Comparison of ENCODE assay signal across 23 cellular contexts in the genomic region with DNA sequence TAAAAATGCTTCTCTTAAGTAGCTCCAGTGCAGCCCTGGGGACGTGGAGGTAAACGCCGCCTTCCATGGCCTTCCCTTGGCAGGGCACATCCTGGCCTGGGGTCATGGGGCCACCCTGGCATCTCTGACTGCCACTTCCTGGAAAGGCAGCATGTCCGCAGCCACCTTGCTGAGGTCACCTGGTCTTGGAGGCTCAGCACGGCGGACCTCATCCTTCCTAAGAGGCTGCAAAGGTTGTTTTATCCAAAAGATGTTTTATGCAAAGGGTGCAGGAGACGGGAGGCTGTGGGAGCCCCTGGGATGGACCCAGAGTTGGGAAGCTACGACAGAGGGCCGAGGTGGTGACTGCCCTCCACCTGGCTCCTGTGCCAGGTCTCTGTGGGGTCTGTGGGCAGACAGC.
A peak's percentile ranks its signal among the peaks of the same experiment; 100 is the strongest.
DNase-seq lines count a peak whose midpoint lies in the region; ATAC-seq and TF ChIP-seq lines count a peak whose summit lies in the region.
"Had no signal": no experiment of that assay in that cellular context is flagged by ENCODE, and none has a peak within 500 bp of the region (broad histone marks: within the 10 kb centered on the region; RNA-seq: fewer than 3 reads in every experiment).

No MANE protein-coding gene starts in this region.

- H2AK5ac ChIP-seq in neuronal stem cell (ENCODE audit: low read depth, low read length): no peak overlapping the region

- no peak overlapping the region for H3K4me2 ChIP-seq in neuronal stem cell (ENCODE audit: insufficient read depth, low read length, poor library complexity, severe bottlenecking)

- H4K91ac ChIP-seq in neuronal stem cell (ENCODE audit: low read depth, low read length, poor library complexity): no peak overlapping the region

- H4K8ac ChIP-seq in neuronal stem cell (ENCODE audit: low read depth, low read length): no peak overlapping the region

- no peak overlapping the region for H2AFZ ChIP-seq in neuronal stem cell (ENCODE audit: low read length)
- H2AFZ ChIP-seq: GM23248 had no signal

- H3K18ac ChIP-seq in neuronal stem cell (ENCODE audit: low read length): no peak overlapping the region

- no peak for TF ChIP-seq CTCF in testis (IDR thresholded peaks at IDR 0.05)

- peak overlapping the region; percentile 91 for H2BK5ac ChIP-seq in neuronal stem cell (ENCODE audit: low read length)

- no peak overlapping the region for H3K27ac ChIP-seq in neuronal stem cell (replicated peaks; ENCODE audit: low read length)
- H3K27ac ChIP-seq in testis: no peak overlapping the region
- H3K27ac ChIP-seq: GM23248 had no signal

- H3K9ac ChIP-seq in neuronal stem cell (ENCODE audit: low read depth, low read length, poor library complexity): no peak overlapping the region
- H3K9ac ChIP-seq: GM23248 had no signal

- DNase-seq in G401 (ENCODE audit: low spot score): peak; percentile 41
- DNase-seq in cerebellar cortex (ENCODE audit: low spot score): peak; percentile 8
- no peak for DNase-seq in neuronal stem cell (ENCODE audit: low spot score)
- DNase-seq in testis: peak; percentile 4
- no peak for DNase-seq in Ammon's horn (ENCODE audit: low spot score)
- no peak for DNase-seq in superior temporal gyrus (ENCODE audit: extremely low spot score)
- DNase-seq: ACHN; AML-193; Caco-2; CD4-positive, CD25-positive, alpha-beta regulatory T cell; DMS153; GF-D8; GM23248; HCEC 1CT; IMR-90; NCI-H1417 treated with DMSO at 0.1 percent for 48 hours; NCI-H187 treated with DMSO at 0.1 percent for 48 hours; NCI-H226; NCI-H524; NCI-H82; OCI-M1; SHP77 had no signal

- in situ Hi-C loops in G401 (cut with HindIII; ENCODE audit: low sequenced_read_pairs): no loop called here

- no peaks in the 10 kb centered on the region for H3K79me1 ChIP-seq in neuronal stem cell (ENCODE audit: low read depth, low read length)

- H3K9me3 ChIP-seq in neuronal stem cell (replicated peaks in 1 of 2; ENCODE audit: control insufficient read depth in 2 of 2, insufficient read depth in 1 of 2, low read depth in 1 of 2, low read length in 2 of 2): no peaks in the 10 kb centered on the region
- no peaks in the 10 kb centered on the region for H3K9me3 ChIP-seq in testis
- H3K9me3 ChIP-seq: Caco-2 had no signal

- no peak overlapping the region for H3K4me3 ChIP-seq in neuronal stem cell (ENCODE audit: low read length in 2 of 2)
- no peak overlapping the region for H3K4me3 ChIP-seq in testis
- H3K4me3 ChIP-seq: GM23248 had no signal

- ATAC-seq in HG03039 (IDR thresholded peaks at IDR 0.05; ENCODE audit: unreplicated experiment): no peak

- intact Hi-C loops in testis (cut with DNase I; ENCODE audit: low total_unique reads): no loop called here

- peak overlapping the region; percentile 1 for H2BK12ac ChIP-seq in neuronal stem cell (ENCODE audit: low read length)

- TF ChIP-seq POLR2A in testis (IDR thresholded peaks at IDR 0.05): no peak

- H3K23ac ChIP-seq in neuronal stem cell (ENCODE audit: low read depth, low read length, poor library complexity): no peak overlapping the region

- H2BK15ac ChIP-seq in neuronal stem cell (ENCODE audit: low read length): no peak overlapping the region

- H3K36me3 ChIP-seq in neuronal stem cell (replicated peaks in 1 of 2; ENCODE audit: control insufficient read depth in 2 of 2, insufficient read depth in 2 of 2, low read length in 2 of 2) (peaks cover 0 to 3% of the 10 kb centered on the region in 2 donors), testis (ENCODE audit: low read depth, missing control alignments) (no peaks in the 10 kb centered on the region)

- H3K14ac ChIP-seq in neuronal stem cell (ENCODE audit: low read length): no peak overlapping the region

- H2BK120ac ChIP-seq in neuronal stem cell (ENCODE audit: low read depth, low read length): no peak overlapping the region

- H3K27me3 ChIP-seq in neuronal stem cell (ENCODE audit: control insufficient read depth in 3 of 3, insufficient read depth in 3 of 3, low read depth in 1 of 3, low read length in 3 of 3) (no peaks in the 10 kb centered on the region), testis (no peaks in the 10 kb centered on the region)

- WGBS in neuronal stem cell (ENCODE audit: extremely low coverage in 2 of 2, insufficient read length in 2 of 2, insufficient replicate concordance in 1 of 2), 2 donors: no CpG with 5 or more reads among the region's 9 CpGs
- whole genome bisulfite sequencing in testis, 2 donors: 86 to 94% methylated on average over 9 of the region's 9 CpGs

- H3K4me1 ChIP-seq in neuronal stem cell (ENCODE audit: control insufficient read depth in 2 of 2, insufficient read depth in 1 of 2, low read depth in 1 of 2, low read length in 2 of 2): no peaks in the 10 kb centered on the region
- H3K4me1 ChIP-seq in testis: no peaks in the 10 kb centered on the region
- H3K4me1 ChIP-seq: Caco-2 had no signal

- no peak overlapping the region for H3K4ac ChIP-seq in neuronal stem cell (ENCODE audit: low read length)

Comparison
In these comparisons a context has a peak if more than half of its experiments do, and no peak if none do; other contexts are left out.
1. DNase-seq: peak in G401 (single experiment), cerebellar cortex (single experiment) and testis (single experiment); none in neuronal stem cell (single experiment), Ammon's horn (single experiment) and superior temporal gyrus (single experiment).